In genomic region chr19:14073925-14074838, GRCh38 we compare ENCODE assay signal across 1 cellular context.
TF ChIP-seq lines count a peak whose summit lies in the region.

No MANE protein-coding gene starts in this region.

TF ChIP-seq in HepG2, 621 proteins besides CTCF, POLR2A, EP300 and RAD21 (continues in another document):
- TF ChIP-seq GLI4 (CRISPR knock-in tag; IDR thresholded peaks at IDR 0.05; ENCODE audit: borderline replicate concordance) (peak; percentile 76; the same call in 1 of the 2 replicates), MED1 (CRISPR knock-in tag; IDR thresholded peaks at IDR 0.05) (0 out of 2 replicates have a peak, but pooled peaks have one; percentile 7), CAMTA2 (CRISPR knock-in tag; IDR thresholded peaks at IDR 0.05; ENCODE audit: borderline replicate concordance) (no peak), SP140L (CRISPR knock-in tag; IDR thresholded peaks at IDR 0.05; ENCODE audit: borderline replicate concordance) (no peak), ARID4A (CRISPR knock-in tag; IDR thresholded peaks at IDR 0.05; ENCODE audit: borderline replicate concordance) (peak; percentile 15; the same call in 1 of the 2 replicates), ASH2L (IDR thresholded peaks at IDR 0.05; ENCODE audit: insufficient read length, low read depth, low read length) (peak; percentile 19), PHF21A (CRISPR knock-in tag; IDR thresholded peaks at IDR 0.05) (peak; percentile 35; the same call in 1 of the 2 replicates), ZNF318 (CRISPR knock-in tag; IDR thresholded peaks at IDR 0.05) (no peak), ZNF18 (CRISPR knock-in tag; IDR thresholded peaks at IDR 0.05; ENCODE audit: insufficient replicate concordance) (no peak), ZNF512 (CRISPR knock-in tag; IDR thresholded peaks at IDR 0.05) (no peak), SOX13 (IDR thresholded peaks at IDR 0.05) (no peak), SOX13 (CRISPR knock-in tag; conservative IDR thresholded peaks at IDR 0.05 in 1 of 2, IDR thresholded peaks at IDR 0.05 in 1 of 2) (0 out of 4 replicates have a peak, but pooled peaks of 1 of the 2 experiments have one; percentile 4), NFIC (IDR thresholded peaks at IDR 0.05; ENCODE audit: low read length) (no peak), ZNF10 (CRISPR knock-in tag; IDR thresholded peaks at IDR 0.05; ENCODE audit: borderline replicate concordance, low read depth) (no peak), ISX (CRISPR knock-in tag; conservative IDR thresholded peaks at IDR 0.05) (no peak), ZNF788 (CRISPR knock-in tag; IDR thresholded peaks at IDR 0.05; ENCODE audit: borderline replicate concordance) (0 out of 2 replicates have a peak, but pooled peaks have one; percentile 9), ZNF670 (CRISPR knock-in tag; IDR thresholded peaks at IDR 0.05; ENCODE audit: borderline replicate concordance) (0 out of 2 replicates have a peak, but pooled peaks have one; percentile 58), SP4 (CRISPR knock-in tag; IDR thresholded peaks at IDR 0.05) (0 out of 2 replicates have a peak, but pooled peaks have one; percentile 28), KAT7 (CRISPR knock-in tag; IDR thresholded peaks at IDR 0.05; ENCODE audit: borderline replicate concordance) (0 out of 2 replicates have a peak, but pooled peaks have one; percentile 8), SNAI1 (CRISPR knock-in tag; IDR thresholded peaks at IDR 0.05; ENCODE audit: borderline replicate concordance) (0 out of 2 replicates have a peak, but pooled peaks have one; percentile 54), DMAP1 (CRISPR knock-in tag; IDR thresholded peaks at IDR 0.05) (peak; percentile 37; the same call in 1 of the 2 replicates), RBAK (CRISPR knock-in tag; IDR thresholded peaks at IDR 0.05) (no peak), ZNF800 (CRISPR knock-in tag; IDR thresholded peaks at IDR 0.05) (peak; percentile 54; the same call in 1 of the 2 replicates), THAP8 (CRISPR knock-in tag; IDR thresholded peaks at IDR 0.05; ENCODE audit: borderline replicate concordance) (no peak), ZBTB33 (CRISPR knock-in tag; IDR thresholded peaks at IDR 0.05) (no peak), CCAR2 (optimal IDR thresholded peaks at IDR 0.05; ENCODE audit: low read depth, low read length) (peak; percentile 56), IKZF4 (CRISPR knock-in tag; IDR thresholded peaks at IDR 0.05; ENCODE audit: borderline replicate concordance, low read depth, not compliant biosample characterization) (peak; percentile 31), YY1 (IDR thresholded peaks at IDR 0.05; ENCODE audit: insufficient read depth, insufficient replicate concordance, low read depth, low read length) (peak; percentile 2), ZNF547 (CRISPR knock-in tag; IDR thresholded peaks at IDR 0.05) (0 out of 2 replicates have a peak, but pooled peaks have one; percentile 32), TFAP4 (IDR thresholded peaks at IDR 0.05; ENCODE audit: borderline replicate concordance, low read depth) (peak; percentile 86), ZNF441 (CRISPR knock-in tag; IDR thresholded peaks at IDR 0.05; ENCODE audit: borderline replicate concordance) (0 out of 2 replicates have a peak, but pooled peaks have one; percentile 6), NRL (CRISPR knock-in tag; IDR thresholded peaks at IDR 0.05; ENCODE audit: borderline replicate concordance) (0 out of 2 replicates have a peak, but pooled peaks have one; percentile 30), POLR2G (IDR thresholded peaks at IDR 0.05; ENCODE audit: low read depth, low read length) (peak; percentile 42; the same call in 1 of the 2 replicates), ZNF572 (CRISPR knock-in tag; IDR thresholded peaks at IDR 0.05) (0 out of 2 replicates have a peak, but pooled peaks have one; percentile 12), SOX5 (CRISPR knock-in tag; IDR thresholded peaks at IDR 0.05; ENCODE audit: borderline replicate concordance) (no peak)
